In genomic region chr5:139275536-139276297, GRCh38 we compare ENCODE assay signal across 1 cellular context.
TF ChIP-seq lines count a peak whose summit lies in the region.

No MANE protein-coding gene starts in this region.

TF ChIP-seq in GM12878, 131 proteins besides CTCF, POLR2A, EP300 and RAD21 (continued from another document and continues in another):
- TF ChIP-seq BHLHE40 (IDR thresholded peaks at IDR 0.05; ENCODE audit: borderline replicate concordance in 1 of 2, low read depth in 2 of 2, low read length in 1 of 2) (no peak), CBFB (IDR thresholded peaks at IDR 0.05; ENCODE audit: low read depth) (0 out of 2 replicates have a peak, but pooled peaks have one; percentile 8), MTA2 (IDR thresholded peaks at IDR 0.05; ENCODE audit: low read depth) (no peak), REST (IDR thresholded peaks at IDR 0.05; ENCODE audit: low read depth, low read length) (no peak), ZNF622 (IDR thresholded peaks at IDR 0.05) (no peak), ASH2L (IDR thresholded peaks at IDR 0.05; ENCODE audit: borderline replicate concordance, low read depth) (no peak), RCOR1 (conservative IDR thresholded peaks at IDR 0.05; ENCODE audit: low read depth, low read length) (no peak), MXI1 (IDR thresholded peaks at IDR 0.05; ENCODE audit: low read depth, low read length) (peak; percentile 88), USF2 (IDR thresholded peaks at IDR 0.05; ENCODE audit: borderline replicate concordance, low read depth, low read length) (peak; percentile 32; the same call in 1 of the 2 replicates), RELB (IDR thresholded peaks at IDR 0.05; ENCODE audit: low read depth) (no peak), FOXK2 (IDR thresholded peaks at IDR 0.05) (no peak), MYB (IDR thresholded peaks at IDR 0.05; ENCODE audit: borderline replicate concordance, low read depth, low read length) (no peak), EED (IDR thresholded peaks at IDR 0.05; ENCODE audit: low read depth) (no peak), NR2C1 (IDR thresholded peaks at IDR 0.05) (no peak), IRF4 (IDR thresholded peaks at IDR 0.05; ENCODE audit: low read depth, low read length) (no peak), HDGF (IDR thresholded peaks at IDR 0.05) (no peak), E2F4 (IDR thresholded peaks at IDR 0.05; ENCODE audit: low read depth, low read length) (no peak), PKNOX1 (IDR thresholded peaks at IDR 0.05) (no peak), SREBF2 (IDR thresholded peaks at IDR 0.05; ENCODE audit: low read length) (no peak), SRF (IDR thresholded peaks at IDR 0.05; ENCODE audit: low read depth in 2 of 2, low read length in 2 of 2) (no peak), SMAD5 (IDR thresholded peaks at IDR 0.05; ENCODE audit: low read depth) (no peak), USF1 (IDR thresholded peaks at IDR 0.05; ENCODE audit: borderline replicate concordance, extremely low read length, insufficient read depth, low read depth, low read length) (peak; percentile 59), JUNB (IDR thresholded peaks at IDR 0.05) (no peak), IRF5 (IDR thresholded peaks at IDR 0.05; ENCODE audit: borderline replicate concordance) (no peak), NRF1 (conservative IDR thresholded peaks at IDR 0.05; ENCODE audit: low read depth, low read length) (no peak), RB1 (IDR thresholded peaks at IDR 0.05; ENCODE audit: borderline replicate concordance) (no peak), YY1 (IDR thresholded peaks at IDR 0.05; ENCODE audit: low read depth, low read length) (no peak), SMARCA5 (IDR thresholded peaks at IDR 0.05) (no peak), RELA (IDR thresholded peaks at IDR 0.05; ENCODE audit: borderline replicate concordance, partially characterized antibody) (no peak), MEF2A (IDR thresholded peaks at IDR 0.05; ENCODE audit: insufficient read depth, low read depth, low read length) (no peak), FOXM1 (IDR thresholded peaks at IDR 0.05; ENCODE audit: low read depth, low read length) (no peak), PRDM15 (CRISPR knock-in tag; IDR thresholded peaks at IDR 0.05) (no peak), ZZZ3 (IDR thresholded peaks at IDR 0.05; ENCODE audit: control insufficient read depth, insufficient read length, low read depth) (no peak), SIX5 (IDR thresholded peaks at IDR 0.05; ENCODE audit: low read depth, low read length, severe bottlenecking) (no peak), EGR1 (IDR thresholded peaks at IDR 0.05; ENCODE audit: borderline replicate concordance in 1 of 2, low read depth in 2 of 2, low read length in 2 of 2) (no peak), HCFC1 (IDR thresholded peaks at IDR 0.05; ENCODE audit: low read length) (no peak), STAT1 (conservative IDR thresholded peaks at IDR 0.05) (no peak), SUZ12 (IDR thresholded peaks at IDR 0.05; ENCODE audit: unreplicated experiment) (no peak), RBBP5 (conservative IDR thresholded peaks at IDR 0.05) (no peak), ZNF687 (IDR thresholded peaks at IDR 0.05) (no peak), NBN (IDR thresholded peaks at IDR 0.05) (no peak), E2F8 (IDR thresholded peaks at IDR 0.05; ENCODE audit: low read depth, partially characterized antibody) (no peak)
